1 cellular context compared by ENCODE assay signal in genomic region chr9:9719373-9720112, GRCh38.
TF ChIP-seq lines count a peak whose summit lies in the region.

No MANE protein-coding gene starts in this region.

TF ChIP-seq in H1, 55 proteins besides CTCF, POLR2A, EP300 and RAD21 (continued from another document):
- TF ChIP-seq TEAD4 (IDR thresholded peaks at IDR 0.05; ENCODE audit: low read depth, low read length) (no peak), SIRT6 (IDR thresholded peaks at IDR 0.05; ENCODE audit: low read length) (no peak)
